1 cellular context compared by ENCODE assay signal in the genomic region with DNA sequence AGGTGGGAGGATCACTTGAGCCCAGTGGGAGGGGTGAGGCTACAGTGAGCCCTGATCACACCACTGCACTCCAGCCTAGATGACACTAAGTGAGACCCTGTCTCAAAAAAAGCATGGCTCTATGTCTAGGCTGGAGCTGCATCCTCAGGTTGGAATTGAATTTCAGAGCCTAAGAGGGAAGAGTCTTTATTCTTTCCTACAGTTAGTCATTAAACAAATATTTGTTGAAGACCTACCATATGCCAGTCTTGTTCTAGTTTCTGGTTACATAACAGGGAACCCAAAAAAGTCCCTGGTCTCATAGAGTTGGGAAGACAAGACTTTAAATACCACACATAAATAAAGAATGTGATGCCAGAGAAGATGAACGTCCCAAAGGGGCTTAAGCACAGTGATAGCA.
TF ChIP-seq lines count a peak whose summit lies in the region.

No MANE protein-coding gene starts in this region.

TF ChIP-seq in K562, 482 proteins besides CTCF, POLR2A, EP300 and RAD21:
- TF ChIP-seq, protein P1, sequence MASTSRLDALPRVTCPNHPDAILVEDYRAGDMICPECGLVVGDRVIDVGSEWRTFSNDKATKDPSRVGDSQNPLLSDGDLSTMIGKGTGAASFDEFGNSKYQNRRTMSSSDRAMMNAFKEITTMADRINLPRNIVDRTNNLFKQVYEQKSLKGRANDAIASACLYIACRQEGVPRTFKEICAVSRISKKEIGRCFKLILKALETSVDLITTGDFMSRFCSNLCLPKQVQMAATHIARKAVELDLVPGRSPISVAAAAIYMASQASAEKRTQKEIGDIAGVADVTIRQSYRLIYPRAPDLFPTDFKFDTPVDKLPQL (IDR thresholded peaks at IDR 0.05; ENCODE audit: extremely low read depth, insufficient read length), result no peak
- TF ChIP-seq, protein P2, sequence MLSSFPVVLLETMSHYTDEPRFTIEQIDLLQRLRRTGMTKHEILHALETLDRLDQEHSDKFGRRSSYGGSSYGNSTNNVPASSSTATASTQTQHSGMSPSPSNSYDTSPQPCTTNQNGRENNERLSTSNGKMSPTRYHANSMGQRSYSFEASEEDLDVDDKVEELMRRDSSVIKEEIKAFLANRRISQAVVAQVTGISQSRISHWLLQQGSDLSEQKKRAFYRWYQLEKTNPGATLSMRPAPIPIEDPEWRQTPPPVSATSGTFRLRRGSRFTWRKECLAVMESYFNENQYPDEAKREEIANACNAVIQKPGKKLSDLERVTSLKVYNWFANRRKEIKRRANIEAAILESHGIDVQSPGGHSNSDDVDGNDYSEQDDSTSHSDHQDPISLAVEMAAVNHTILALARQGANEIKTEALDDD (IDR thresholded peaks at IDR 0.05), result no peak
- no peak for TF ChIP-seq CBFA2T2 (conservative IDR thresholded peaks at IDR 0.05)
- TF ChIP-seq CXXC5 (CRISPR knock-in tag; IDR thresholded peaks at IDR 0.05), result no peak
- TF ChIP-seq CEBPG (CRISPR knock-in tag; IDR thresholded peaks at IDR 0.05), result no peak
- TF ChIP-seq CEBPG (tag; conservative IDR thresholded peaks at IDR 0.05 in 1 of 2, IDR thresholded peaks at IDR 0.05 in 1 of 2), result no peak
- TF ChIP-seq ZC3H4 (CRISPR knock-in tag; IDR thresholded peaks at IDR 0.05; ENCODE audit: borderline replicate concordance), result no peak
- TF ChIP-seq, protein P3, sequence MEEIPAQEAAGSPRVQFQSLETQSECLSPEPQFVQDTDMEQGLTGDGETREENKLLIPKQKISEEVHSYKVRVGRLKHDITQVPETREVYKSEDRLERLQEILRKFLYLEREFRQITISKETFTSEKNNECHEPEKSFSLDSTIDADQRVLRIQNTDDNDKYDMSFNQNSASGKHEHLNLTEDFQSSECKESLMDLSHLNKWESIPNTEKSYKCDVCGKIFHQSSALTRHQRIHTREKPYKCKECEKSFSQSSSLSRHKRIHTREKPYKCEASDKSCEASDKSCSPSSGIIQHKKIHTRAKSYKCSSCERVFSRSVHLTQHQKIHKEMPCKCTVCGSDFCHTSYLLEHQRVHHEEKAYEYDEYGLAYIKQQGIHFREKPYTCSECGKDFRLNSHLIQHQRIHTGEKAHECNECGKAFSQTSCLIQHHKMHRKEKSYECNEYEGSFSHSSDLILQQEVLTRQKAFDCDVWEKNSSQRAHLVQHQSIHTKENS (CRISPR knock-in tag; IDR thresholded peaks at IDR 0.05), result no peak
- TF ChIP-seq PTBP1 (IDR thresholded peaks at IDR 0.05; ENCODE audit: low read depth, low read length), result no peak
- TF ChIP-seq FOS (IDR thresholded peaks at IDR 0.05; ENCODE audit: extremely low read depth, insufficient read length), result no peak
- TF ChIP-seq, protein P4, sequence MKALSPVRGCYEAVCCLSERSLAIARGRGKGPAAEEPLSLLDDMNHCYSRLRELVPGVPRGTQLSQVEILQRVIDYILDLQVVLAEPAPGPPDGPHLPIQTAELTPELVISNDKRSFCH (CRISPR knock-in tag; IDR thresholded peaks at IDR 0.05), result no peak
- TF ChIP-seq, protein P4 (tag; IDR thresholded peaks at IDR 0.05), result no peak
TF ChIP-seq in K562: peak in this region for 0.
